In genomic region chr1:207828485-207829158, GRCh38 we compare ENCODE assay signal across 1 cellular context.
TF ChIP-seq lines count a peak whose summit lies in the region.

No MANE protein-coding gene starts in this region.

TF ChIP-seq in K562, 482 proteins besides CTCF, POLR2A, EP300 and RAD21 (continued from another document and continues in another):
- TF ChIP-seq MGA (IDR thresholded peaks at IDR 0.05): peak; percentile 95
- no peak for TF ChIP-seq HMG20B (CRISPR knock-in tag; IDR thresholded peaks at IDR 0.05)
- TF ChIP-seq PHTF2 (CRISPR knock-in tag; IDR thresholded peaks at IDR 0.05): no peak
- no peak for TF ChIP-seq XRCC4 (IDR thresholded peaks at IDR 0.05; ENCODE audit: extremely low read depth, insufficient read depth, insufficient read length)
- no peak for TF ChIP-seq MXD1 (CRISPR knock-in tag; IDR thresholded peaks at IDR 0.05; ENCODE audit: borderline replicate concordance, poor library complexity, severe bottlenecking)
- TF ChIP-seq ZNF318 (IDR thresholded peaks at IDR 0.05; ENCODE audit: borderline replicate concordance in 1 of 2, low read depth in 1 of 2): no peak
- TF ChIP-seq ZNF785 (CRISPR knock-in tag; IDR thresholded peaks at IDR 0.05): no peak
- TF ChIP-seq ADNP (tag; IDR thresholded peaks at IDR 0.05): no peak
- no peak for TF ChIP-seq NR4A1 (CRISPR knock-in tag; IDR thresholded peaks at IDR 0.05)
- no peak for TF ChIP-seq NR4A1 (tag; IDR thresholded peaks at IDR 0.05)
- TF ChIP-seq TAL1 (IDR thresholded peaks at IDR 0.05): 0 out of 2 replicates have a peak, but pooled peaks have one; percentile 17
- TF ChIP-seq MCM7 (IDR thresholded peaks at IDR 0.05): no peak
- TF ChIP-seq MTA2 (IDR thresholded peaks at IDR 0.05; ENCODE audit: low read depth): no peak; the same call in 1 of the 2 replicates
- TF ChIP-seq ARID1B (IDR thresholded peaks at IDR 0.05): peak; percentile 44; the same call in 1 of the 2 replicates
- no peak for TF ChIP-seq HNRNPUL1 (IDR thresholded peaks at IDR 0.05; ENCODE audit: low read length)
- TF ChIP-seq ZNF212 (CRISPR knock-in tag; IDR thresholded peaks at IDR 0.05): no peak; the same call in 1 of the 2 replicates
- peak; percentile 75 to 86; a peak in 3 of 4 replicates for TF ChIP-seq TEAD1 (CRISPR knock-in tag; IDR thresholded peaks at IDR 0.05)
- no peak for TF ChIP-seq KDM5B (IDR thresholded peaks at IDR 0.05; ENCODE audit: insufficient replicate concordance, low read depth, low read length)
- no peak for TF ChIP-seq U2AF1 (optimal IDR thresholded peaks at IDR 0.05; ENCODE audit: low read depth, low read length)
- TF ChIP-seq NCOA6 (IDR thresholded peaks at IDR 0.05): no peak
- TF ChIP-seq EGR1 (conservative IDR thresholded peaks at IDR 0.05): no peak
- TF ChIP-seq UBTF (IDR thresholded peaks at IDR 0.05; ENCODE audit: borderline replicate concordance in 1 of 2, low read depth in 2 of 2, low read length in 2 of 2): 0 out of 4 replicates have a peak, but pooled peaks of 1 of the 2 experiments have one; percentile 2
- TF ChIP-seq ZNF699 (CRISPR knock-in tag; IDR thresholded peaks at IDR 0.05; ENCODE audit: insufficient replicate concordance): no peak
- TF ChIP-seq MAFK (IDR thresholded peaks at IDR 0.05; ENCODE audit: low read length): no peak
- no peak for TF ChIP-seq IRF1 (CRISPR knock-in tag; IDR thresholded peaks at IDR 0.05; ENCODE audit: borderline replicate concordance)
- peak; percentile 6 for TF ChIP-seq TBP (optimal IDR thresholded peaks at IDR 0.05; ENCODE audit: low read depth, low read length)
- no peak for TF ChIP-seq PPARD (CRISPR knock-in tag; IDR thresholded peaks at IDR 0.05)
- no peak for TF ChIP-seq MITF (IDR thresholded peaks at IDR 0.05)
